Comparison of ENCODE assay signal across 1 cellular context in genomic region chrX:154724999-154725756, GRCh38.
TF ChIP-seq lines count a peak whose summit lies in the region.

No MANE protein-coding gene starts in this region.

TF ChIP-seq in A549, 52 proteins besides CTCF, POLR2A, EP300 and RAD21 (continued from another document):
- TF ChIP-seq, protein P1, sequence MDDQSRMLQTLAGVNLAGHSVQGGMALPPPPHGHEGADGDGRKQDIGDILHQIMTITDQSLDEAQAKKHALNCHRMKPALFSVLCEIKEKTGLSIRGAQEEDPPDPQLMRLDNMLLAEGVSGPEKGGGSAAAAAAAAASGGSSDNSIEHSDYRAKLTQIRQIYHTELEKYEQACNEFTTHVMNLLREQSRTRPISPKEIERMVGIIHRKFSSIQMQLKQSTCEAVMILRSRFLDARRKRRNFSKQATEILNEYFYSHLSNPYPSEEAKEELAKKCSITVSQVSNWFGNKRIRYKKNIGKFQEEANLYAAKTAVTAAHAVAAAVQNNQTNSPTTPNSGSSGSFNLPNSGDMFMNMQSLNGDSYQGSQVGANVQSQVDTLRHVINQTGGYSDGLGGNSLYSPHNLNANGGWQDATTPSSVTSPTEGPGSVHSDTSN (IDR thresholded peaks at IDR 0.05), result no peak
- TF ChIP-seq HES2 (IDR thresholded peaks at IDR 0.05) (no peak), RNF2 (IDR thresholded peaks at IDR 0.05; ENCODE audit: borderline replicate concordance, low read depth) (no peak)
